Comparison of ENCODE assay signal across 26 cellular contexts in genomic region chr16:58636474-58636873, GRCh38.
"Had no signal": no experiment of that assay in that cellular context is flagged by ENCODE, and none has a peak within 500 bp of the region (broad histone marks: within the 10 kb centered on the region; RNA-seq: fewer than 3 reads in every experiment).

No MANE protein-coding gene starts in this region.

- H3K36me3 Mint-ChIP-seq: naive B cell; natural killer cell treated with Interleukin-12 subunit alpha and Interleukin-12 subunit beta and Interleukin-15 and Interleukin-18, amount 100 ng/mL, for 72 hours; stimulated activated naive B cell treated with anti-CD40 and anti-IgM and Interleukin-4, amounts not matched to agents 10 μg/mL and 1 μg/mL and 100 μg/mL, for 72 hours had no signal

- H3K4me3 ChIP-seq: dorsolateral prefrontal cortex, gastrocnemius medialis, lower lobe of right lung, mucosa of descending colon, pancreas, right lobe of liver, thoracic aorta, tibial nerve, vagina had no signal

- FAIRE-seq: islet of Langerhans, pancreas, small intestine had no signal

- DNase-seq: cortex of kidney; effector CD4-positive, alpha-beta T cell; foreskin fibroblast; gastrocnemius medialis; head of caudate nucleus; kidney glomerular epithelial cell; left ventricle myocardium superior; lower lobe of right lung; mucosa of descending colon; naive B cell; pancreas; small intestine; stimulated activated CD4-positive, alpha-beta T cell treated with anti-CD3 and anti-CD28 coated beads, Interleukin-15, amount 100 ng/mL, for 24 hours; stimulated activated CD4-positive, alpha-beta T cell treated with anti-CD3 and anti-CD28 coated beads, Interleukin-2, amount 100 ng/mL, for 48 hours; stimulated activated naive B cell treated with anti-CD40 and anti-IgM and Interleukin-4, amounts not matched to agents 10 μg/mL and 1 μg/mL and 100 μg/mL, for 72 hours had no signal

- H3K4me3 Mint-ChIP-seq: naive B cell; natural killer cell treated with Interleukin-12 subunit alpha and Interleukin-12 subunit beta and Interleukin-15 and Interleukin-18, amount 100 ng/mL, for 72 hours; neural crest cell; stimulated activated naive B cell treated with anti-CD40 and anti-IgM and Interleukin-4, amounts not matched to agents 10 μg/mL and 1 μg/mL and 100 μg/mL, for 72 hours; stimulated activated naive CD8-positive, alpha-beta T cell treated with anti-CD3 and anti-CD28 coated beads, Interleukin-15, Interleukin-2, amounts not matched to agents 100 ng/mL and 50 ng/mL, for 24 hours had no signal

- H3K9me3 Mint-ChIP-seq: naive B cell; natural killer cell treated with Interleukin-12 subunit alpha and Interleukin-12 subunit beta and Interleukin-15 and Interleukin-18, amount 100 ng/mL, for 72 hours; neural crest cell; stimulated activated naive B cell treated with anti-CD40 and anti-IgM and Interleukin-4, amounts not matched to agents 10 μg/mL and 1 μg/mL and 100 μg/mL, for 72 hours; stimulated activated naive CD8-positive, alpha-beta T cell treated with anti-CD3 and anti-CD28 coated beads, Interleukin-15, Interleukin-2, amounts not matched to agents 100 ng/mL and 50 ng/mL, for 24 hours had no signal

- H3K27ac ChIP-seq: dorsolateral prefrontal cortex, gastrocnemius medialis, lower lobe of right lung, neutrophil, pancreas, right lobe of liver, thoracic aorta, tibial nerve, vagina had no signal

- H3K36me3 ChIP-seq: gastrocnemius medialis, lower lobe of right lung, neutrophil, pancreas, right lobe of liver, thoracic aorta, tibial nerve, vagina had no signal

- H3K27me3 Mint-ChIP-seq: progenitor cell of endocrine pancreas; stimulated activated naive CD8-positive, alpha-beta T cell treated with anti-CD3 and anti-CD28 coated beads, Interleukin-15, Interleukin-2, amounts not matched to agents 100 ng/mL and 50 ng/mL, for 24 hours had no signal

- H3K4me1 ChIP-seq: gastrocnemius medialis, lower lobe of right lung, pancreas had no signal

- H3K4me1 Mint-ChIP-seq: neural crest cell; stimulated activated naive B cell treated with anti-CD40 and anti-IgM and Interleukin-4, amounts not matched to agents 10 μg/mL and 1 μg/mL and 100 μg/mL, for 72 hours had no signal

- H3K9me3 ChIP-seq: gastrocnemius medialis, lower lobe of right lung, mucosa of descending colon, neutrophil, pancreas, right lobe of liver, thoracic aorta, tibial nerve, vagina had no signal

- H3K27ac Mint-ChIP-seq: natural killer cell treated with Interleukin-12 subunit alpha and Interleukin-12 subunit beta and Interleukin-15 and Interleukin-18, amount 100 ng/mL, for 72 hours; stimulated activated naive CD8-positive, alpha-beta T cell treated with anti-CD3 and anti-CD28 coated beads, Interleukin-15, Interleukin-2, amounts not matched to agents 100 ng/mL and 50 ng/mL, for 24 hours had no signal

- H3K27me3 ChIP-seq: dorsolateral prefrontal cortex, gastrocnemius medialis, pancreas, right lobe of liver, tibial nerve, vagina had no signal
